29 cellular contexts compared by ENCODE assay signal in genomic region chr12:9697619-9698018, GRCh38. TPM values are rescaled to one million over a fixed set of nuclear protein-coding genes. Genes with fewer than 3 reads are reported as not detected.
DNase-seq lines count a peak whose midpoint lies in the region; ATAC-seq lines count a peak whose summit lies in the region.
"Had no signal": no experiment of that assay in that cellular context is flagged by ENCODE, and none has a peak within 500 bp of the region (broad histone marks: within the 10 kb centered on the region; RNA-seq: fewer than 3 reads in every experiment).

No MANE protein-coding gene starts in this region.

- peak overlapping the region; percentile 53 for H3K27ac Mint-ChIP-seq in activated naive CD4-positive, alpha-beta T cell treated with anti-CD3 and anti-CD28 coated beads, Interleukin-2, amount 10 ng/mL, durations not matched to agents 7 days and 5 days
- peak overlapping the region; percentile 96 for H3K27ac Mint-ChIP-seq in T-helper 17 cell
- peak overlapping the region in 5 of 6 donors; percentile 12 to 84 (median 37) for H3K27ac Mint-ChIP-seq in immature natural killer cell

- no peak overlapping the region for H3K4me3 Mint-ChIP-seq in activated naive CD4-positive, alpha-beta T cell treated with anti-CD3 and anti-CD28 coated beads, Interleukin-2, amount 10 ng/mL, durations not matched to agents 7 days and 5 days
- H3K4me3 Mint-ChIP-seq in T-helper 17 cell (no peak overlapping the region), immature natural killer cell (no peak overlapping the region)
- H3K4me3 Mint-ChIP-seq: activated T-cell treated with anti-CD3 and anti-CD28 coated beads, Interleukin-2, amount 50 U/mL, for 24 hours; B cell; effector memory CD8-positive, alpha-beta T cell had no signal

- H3K4me1 Mint-ChIP-seq in activated naive CD4-positive, alpha-beta T cell treated with anti-CD3 and anti-CD28 coated beads, Interleukin-2, amount 10 ng/mL, durations not matched to agents 7 days and 5 days, result peaks cover 87% of the 10 kb centered on the region
- H3K4me1 Mint-ChIP-seq in T-helper 17 cell (peaks cover 17% of the 10 kb centered on the region), immature natural killer cell (peaks cover 49 to 55% of the 10 kb centered on the region in 2 donors)

- peaks cover 18% of the 10 kb centered on the region for H3K9me3 ChIP-seq in T-helper 17 cell (ENCODE audit: control insufficient read depth, low read length, poor library complexity, severe bottlenecking)
- H3K9me3 ChIP-seq: thyroid gland had no signal

- H3K27me3 Mint-ChIP-seq in activated naive CD4-positive, alpha-beta T cell treated with anti-CD3 and anti-CD28 coated beads, Interleukin-2, amount 10 ng/mL, durations not matched to agents 7 days and 5 days, result no peaks in the 10 kb centered on the region
- no peaks in the 10 kb centered on the region for H3K27me3 Mint-ChIP-seq in T-helper 17 cell
- peaks cover 0 to 7% (median 1%) of the 10 kb centered on the region in 3 donors for H3K27me3 Mint-ChIP-seq in immature natural killer cell (ENCODE audit: low read depth in 3 of 3)
- H3K27me3 Mint-ChIP-seq: activated T-cell treated with anti-CD3 and anti-CD28 coated beads, Interleukin-2, amount 50 U/mL, for 24 hours; B cell; effector memory CD8-positive, alpha-beta T cell had no signal

- no peak for DNase-seq in activated naive CD4-positive, alpha-beta T cell treated with anti-CD3 and anti-CD28 coated beads, Interleukin-2, amount 10 ng/mL, durations not matched to agents 7 days and 5 days
- no peak for DNase-seq in activated naive CD4-positive, alpha-beta T cell treated with anti-CD3 and anti-CD28 coated beads, Interleukin-2, amount 50 U/mL, for 16 hours
- no peak for DNase-seq in T-helper 17 cell
- DNase-seq in immature natural killer cell, result no peak
- no peak for DNase-seq in NCI-H1930 (lab: John Stamatoyannopoulos, UW)
- DNase-seq: ACHN; activated CD4-positive, alpha-beta T cell treated with anti-CD3 and anti-CD28 coated beads for 1 hour; central memory CD4-positive, alpha-beta T cell; cortex of kidney; DMS 273 treated with DMSO at 0.1 percent for 48 hours; effector memory CD8-positive, alpha-beta T cell; EL; glutamatergic neuron; HCEC 1CT; MM.1S; NCI-H1105 treated with DMSO at 0.1 percent for 48 hours; NCI-H2029 treated with DMSO at 0.1 percent for 48 hours; NCI-H526; retina; stomach; thyroid gland; uterus had no signal

- peaks cover 27% of the 10 kb centered on the region for H3K9me3 Mint-ChIP-seq in activated naive CD4-positive, alpha-beta T cell treated with anti-CD3 and anti-CD28 coated beads, Interleukin-2, amount 10 ng/mL, durations not matched to agents 7 days and 5 days
- H3K9me3 Mint-ChIP-seq in immature natural killer cell, result peaks cover 0 to 7% (median 0%) of the 10 kb centered on the region in 6 donors

- ATAC-seq in T-helper 17 cell (no peak), GM18511 (IDR thresholded peaks at IDR 0.05; ENCODE audit: unreplicated experiment) (no peak), GM19397 (IDR thresholded peaks at IDR 0.05; ENCODE audit: unreplicated experiment) (no peak)
- ATAC-seq: effector memory CD8-positive, alpha-beta T cell; HepG2 had no signal

- CTCF ChIA-PET in activated naive CD4-positive, alpha-beta T cell treated with anti-CD3 and anti-CD28 coated beads, Interleukin-2, amount 10 ng/mL, durations not matched to agents 7 days and 5 days (lab: Charles Lee), result interaction anchor here (0.6 to 2.0 kb wide), 4 partner anchors 11 to 365 kb away, joined by 3 to 7 read pairs (median 3); no protein-coding TSS in a partner anchor

- peaks cover 61% of the 10 kb centered on the region for H3K36me3 Mint-ChIP-seq in activated naive CD4-positive, alpha-beta T cell treated with anti-CD3 and anti-CD28 coated beads, Interleukin-2, amount 10 ng/mL, durations not matched to agents 7 days and 5 days
- H3K36me3 Mint-ChIP-seq in T-helper 17 cell (ENCODE audit: low read depth) (peaks cover 2% of the 10 kb centered on the region), immature natural killer cell (peaks cover 34 to 49% (median 43%) of the 10 kb centered on the region in 3 donors)

RNA-seq across cellular contexts. Expression of gene CLEC2D, which starts 28.1 kb away (rescaled TPM):
- 100 to 1,000 TPM; 151 to 173 TPM for total RNA-seq in T-helper 17 cell
- polyA plus RNA-seq in immature natural killer cell, result 10 to 100 TPM; 37.7 to 57.3 (median 38.7) TPM

RNA-seq across cellular contexts. Expression of gene CLECL1, which starts 35.3 kb away (rescaled TPM):
- total RNA-seq in T-helper 17 cell, result 1 to 10 TPM; 1.5 TPM
- 1 to 10 TPM in 2 of 3 donors, not detected in 1; 1.2 to 3.5 TPM for polyA plus RNA-seq in immature natural killer cell
- total RNA-seq: HepG2, SK-MEL-5, skeletal muscle tissue, thyroid gland had no signal
- polyA plus RNA-seq: HepG2 had no signal

Comparison
In these comparisons a context has a peak if more than half of its experiments do, and no peak if none do; other contexts are left out.
1. H3K27ac Mint-ChIP-seq: peak in every context shown above with its lines; median percentile 96 in T-helper 17 cell; 53 in activated naive CD4-positive, alpha-beta T cell treated with anti-CD3 and anti-CD28 coated beads, Interleukin-2, amount 10 ng/mL, durations not matched to agents 7 days and 5 days; 37 in immature natural killer cell.